In genomic region chr18:74869904-74870863, GRCh38 we compare ENCODE assay signal across 12 cellular contexts.
DNase-seq lines count a peak whose midpoint lies in the region; ATAC-seq and TF ChIP-seq lines count a peak whose summit lies in the region.
"Had no signal": no experiment of that assay in that cellular context is flagged by ENCODE, and none has a peak within 500 bp of the region (broad histone marks: within the 10 kb centered on the region; RNA-seq: fewer than 3 reads in every experiment).

No MANE protein-coding gene starts in this region.

- H3K9me3 ChIP-seq in SU-DHL-6 (ENCODE audit: insufficient read depth, low read length) (no peaks in the 10 kb centered on the region), uterus (no peaks in the 10 kb centered on the region)

- no peaks in the 10 kb centered on the region for H3K4me1 Mint-ChIP-seq in effector memory CD8-positive, alpha-beta T cell (ENCODE audit: low read depth in 2 of 2)
- H3K4me1 Mint-ChIP-seq: CD14-positive monocyte had no signal

- no peaks in the 10 kb centered on the region for H3K4me1 ChIP-seq in uterus

- H3K79me2 ChIP-seq in SU-DHL-6 (ENCODE audit: insufficient read depth, low read length), result no peaks in the 10 kb centered on the region

- H3K4me2 ChIP-seq in SU-DHL-6 (ENCODE audit: low read depth, low read length, poor library complexity, severe bottlenecking), result peak overlapping the region; percentile 12

- H3K9me2 ChIP-seq in SU-DHL-6 (replicated peaks; ENCODE audit: insufficient read depth, low read length), result no peaks in the 10 kb centered on the region

- no peak overlapping the region for H3K27ac ChIP-seq in SU-DHL-6 (ENCODE audit: low read depth, low read length)
- H3K27ac ChIP-seq in uterus, result no peak overlapping the region

- DNase-seq in ELR (ENCODE audit: low read depth) (peak; percentile 7), uterus (no peak), islet precursor cell (no peak)
- DNase-seq in stimulated activated naive CD8-positive, alpha-beta T cell treated with anti-CD3 and anti-CD28 coated beads, Interleukin-15, Interleukin-2, amounts not matched to agents 100 U/mL and 50 U/mL, for 24 hours, result no peak
- no peak for DNase-seq in effector memory CD8-positive, alpha-beta T cell
- DNase-seq: anterior cingulate cortex; naive thymus-derived CD8-positive, alpha-beta T cell; NCI-H345 had no signal

- no peak overlapping the region for H3K9ac ChIP-seq in SU-DHL-6 (ENCODE audit: low read length)

- no peaks in the 10 kb centered on the region for H3K27me3 Mint-ChIP-seq in effector memory CD8-positive, alpha-beta T cell
- H3K27me3 Mint-ChIP-seq: naive thymus-derived CD8-positive, alpha-beta T cell had no signal

- no peaks in the 10 kb centered on the region for H3K36me3 Mint-ChIP-seq in effector memory CD8-positive, alpha-beta T cell (ENCODE audit: insufficient read depth)
- H3K36me3 Mint-ChIP-seq: CD14-positive monocyte; naive thymus-derived CD8-positive, alpha-beta T cell had no signal

- no peak for TF ChIP-seq POLR2A in uterus (IDR thresholded peaks at IDR 0.05)

- no peak overlapping the region for H3K4me3 Mint-ChIP-seq in effector memory CD8-positive, alpha-beta T cell
- H3K4me3 Mint-ChIP-seq: CD14-positive monocyte; naive thymus-derived CD8-positive, alpha-beta T cell had no signal

- H3K36me3 ChIP-seq in SU-DHL-6 (ENCODE audit: low read length), result no peaks in the 10 kb centered on the region
- no peaks in the 10 kb centered on the region for H3K36me3 ChIP-seq in uterus

- H4K20me1 ChIP-seq in SU-DHL-6 (ENCODE audit: low read depth, low read length), result no peaks in the 10 kb centered on the region

- H3K27me3 ChIP-seq in SU-DHL-6 (ENCODE audit: low read length), result no peaks in the 10 kb centered on the region
- H3K27me3 ChIP-seq in uterus, result no peaks in the 10 kb centered on the region

- H3K4me3 ChIP-seq in SU-DHL-6 (ENCODE audit: insufficient read depth, low read length, poor library complexity, severe bottlenecking) (no peak overlapping the region), uterus (no peak overlapping the region)

- no peaks in the 10 kb centered on the region for H3K9me3 Mint-ChIP-seq in effector memory CD8-positive, alpha-beta T cell
- H3K9me3 Mint-ChIP-seq: CD14-positive monocyte; naive thymus-derived CD8-positive, alpha-beta T cell had no signal

- no peaks in the 10 kb centered on the region for H3F3A ChIP-seq in SU-DHL-6 (ENCODE audit: insufficient read depth)

- H2AFZ ChIP-seq in SU-DHL-6 (ENCODE audit: low read depth, low read length, severe bottlenecking), result no peak overlapping the region

- H3K27ac Mint-ChIP-seq in effector memory CD8-positive, alpha-beta T cell, result no peak overlapping the region
- H3K27ac Mint-ChIP-seq: CD14-positive monocyte had no signal

- intact Hi-C loops in uterus (cut with DNase I; ENCODE audit: low total_unique reads), result no loop called here

- peak; percentile 81 for ATAC-seq in GM19452 (IDR thresholded peaks at IDR 0.05; ENCODE audit: unreplicated experiment)
- ATAC-seq in HG03039 (IDR thresholded peaks at IDR 0.05; ENCODE audit: unreplicated experiment), result peak; percentile 84
- no peak for ATAC-seq in stimulated activated naive CD8-positive, alpha-beta T cell treated with anti-CD3 and anti-CD28 coated beads, Interleukin-15, Interleukin-2, amounts not matched to agents 100 U/mL and 50 U/mL, for 24 hours
- ATAC-seq in effector memory CD8-positive, alpha-beta T cell (replicated peaks), result no peak
- ATAC-seq: naive thymus-derived CD8-positive, alpha-beta T cell had no signal

- TF ChIP-seq CTCF in SU-DHL-6 (IDR thresholded peaks at IDR 0.05; ENCODE audit: insufficient read depth, low read length, poor library complexity, severe bottlenecking) (no peak), uterus (IDR thresholded peaks at IDR 0.05) (no peak)

Comparison
In these comparisons a context has a peak if more than half of its experiments do, and no peak if none do; other contexts are left out.
1. ATAC-seq: peak in GM19452 (single experiment) and HG03039 (single experiment); none in stimulated activated naive CD8-positive, alpha-beta T cell treated with anti-CD3 and anti-CD28 coated beads, Interleukin-15, Interleukin-2, amounts not matched to agents 100 U/mL and 50 U/mL, for 24 hours (single experiment) and effector memory CD8-positive, alpha-beta T cell (single experiment).